ENCODE assay signal across 19 cellular contexts in genomic region chr12:96431067-96431466, GRCh38. TPM values are rescaled to one million over a fixed set of nuclear protein-coding genes. Genes with fewer than 3 reads are reported as not detected.
DNase-seq lines count a peak whose midpoint lies in the region; TF ChIP-seq lines count a peak whose summit lies in the region.
"Had no signal": no experiment of that assay in that cellular context is flagged by ENCODE, and none has a peak within 500 bp of the region (broad histone marks: within the 10 kb centered on the region; RNA-seq: fewer than 3 reads in every experiment).

No MANE protein-coding gene starts in this region.

- H3K36me3 ChIP-seq in Caco-2 (ENCODE audit: control insufficient read depth, insufficient read depth, low read length), result no peaks in the 10 kb centered on the region
- H3K36me3 ChIP-seq in CD4-positive, alpha-beta memory T cell (ENCODE audit: insufficient read depth, low read length), result no peaks in the 10 kb centered on the region
- no peaks in the 10 kb centered on the region for H3K36me3 ChIP-seq in hepatocyte (replicated peaks; ENCODE audit: insufficient read depth, low read depth)
- H3K36me3 ChIP-seq: BLaER1 treated with 17β-estradiol and CSF1 and Interleukin-3, amounts not matched to agents 10 nM and 100 nM had no signal

- H3K9me3 ChIP-seq in Caco-2 (no peaks in the 10 kb centered on the region), hepatocyte (ENCODE audit: low read depth) (no peaks in the 10 kb centered on the region)
- H3K9me3 ChIP-seq in CD4-positive, alpha-beta memory T cell (ENCODE audit: control insufficient read depth in 1 of 2, low read length in 2 of 2), result no peaks in the 10 kb centered on the region
- H3K9me3 ChIP-seq: BLaER1 treated with 17β-estradiol and CSF1 and Interleukin-3, amounts not matched to agents 10 nM and 100 nM had no signal

- no TSS peak for BruUV-seq in Caco-2 (replicated peaks; lab: Mats Ljungman, UMichigan)

- no peak overlapping the region for H3K27ac Mint-ChIP-seq in Caco-2 (ENCODE audit: unreplicated experiment)
- peak overlapping the region; percentile 17 for H3K27ac Mint-ChIP-seq in activated T-helper 2 cell treated with anti-CD3 and anti-CD28 coated beads, Interferon-gamma antibody, Interleukin-2, Interleukin-4, amounts not matched to agents 10 μg/mL and 5 μg/mL and 100 μg/mL, durations not matched to agents 14 hours and 24 hours and 36 hours
- H3K27ac Mint-ChIP-seq in CD4-positive, alpha-beta memory T cell, result peak overlapping the region in 2 of 7 donors; percentile 22 to 30
- H3K27ac Mint-ChIP-seq: H9, IgD-negative memory B cell had no signal

- TF ChIP-seq CTCF in Caco-2 (IDR thresholded peaks at IDR 0.05; ENCODE audit: insufficient read depth in 1 of 2, low read depth in 1 of 2, low read length in 1 of 2, severe bottlenecking in 1 of 2, unreplicated experiment in 1 of 2), result no peak
- TF ChIP-seq CTCF in hepatocyte (IDR thresholded peaks at IDR 0.05; ENCODE audit: poor library complexity), result no peak

- H3K9me2 ChIP-seq in hepatocyte (replicated peaks; ENCODE audit: insufficient read depth), result no peaks in the 10 kb centered on the region

- H4K20me1 ChIP-seq in hepatocyte (ENCODE audit: insufficient read depth, poor library complexity, severe bottlenecking), result no peaks in the 10 kb centered on the region
- H4K20me1 ChIP-seq: BLaER1 treated with 17β-estradiol and CSF1 and Interleukin-3, amounts not matched to agents 10 nM and 100 nM had no signal

- intact Hi-C loops in Caco-2 (cut with micrococcal nuclease; ENCODE audit: unreplicated experiment), result no loop called here
- intact Hi-C loops in activated T-helper 2 cell treated with anti-CD3 and anti-CD28 coated beads, Interferon-gamma antibody, Interleukin-2, Interleukin-4, amounts not matched to agents 10 μg/mL and 5 μg/mL and 100 μg/mL, durations not matched to agents 14 hours and 24 hours and 36 hours (cut with micrococcal nuclease), result no loop called here
- intact Hi-C loops in CD4-positive, alpha-beta memory T cell (cut with micrococcal nuclease), result loop anchor here (5.0 kb wide), 1 partner anchor 56 kb away; the partner anchor contains the start of gene CFAP54

- H3K79me2 ChIP-seq in hepatocyte, result no peaks in the 10 kb centered on the region

- H3K4me1 ChIP-seq in Caco-2 (no peaks in the 10 kb centered on the region; the same call in 1 of the 2 replicates), hepatocyte (ENCODE audit: insufficient read depth) (peaks cover 4% of the 10 kb centered on the region)
- H3K4me1 ChIP-seq in CD4-positive, alpha-beta memory T cell (ENCODE audit: insufficient read depth, low read length), result peaks cover 18% of the 10 kb centered on the region

- H3K27me3 ChIP-seq in Caco-2 (replicated peaks; ENCODE audit: control insufficient read depth, insufficient read depth, low read length) (no peaks in the 10 kb centered on the region), hepatocyte (no peaks in the 10 kb centered on the region)
- H3K27me3 ChIP-seq in CD4-positive, alpha-beta memory T cell (ENCODE audit: insufficient read depth, low read length), result no peaks in the 10 kb centered on the region
- H3K27me3 ChIP-seq: BLaER1 treated with 17β-estradiol and CSF1 and Interleukin-3, amounts not matched to agents 10 nM and 100 nM had no signal

- no peak overlapping the region for H2AFZ ChIP-seq in hepatocyte

- 75% methylated on average over 6 of the region's 6 CpGs for WGBS in hepatocyte (ENCODE audit: low lambda C conversion rate, missing lambda C conversion rate)

- H3K4me1 Mint-ChIP-seq in Caco-2 (ENCODE audit: low read depth, unreplicated experiment), result peaks cover 7% of the 10 kb centered on the region
- H3K4me1 Mint-ChIP-seq in activated T-helper 2 cell treated with anti-CD3 and anti-CD28 coated beads, Interferon-gamma antibody, Interleukin-2, Interleukin-4, amounts not matched to agents 10 μg/mL and 5 μg/mL and 100 μg/mL, durations not matched to agents 14 hours and 24 hours and 36 hours (ENCODE audit: low read depth), result peaks cover 49% of the 10 kb centered on the region
- peaks cover 13 to 36% (median 17%) of the 10 kb centered on the region in 4 donors for H3K4me1 Mint-ChIP-seq in CD4-positive, alpha-beta memory T cell

- H3K4me3 Mint-ChIP-seq in Caco-2 (ENCODE audit: unreplicated experiment), result no peak overlapping the region
- H3K4me3 Mint-ChIP-seq in activated T-helper 2 cell treated with anti-CD3 and anti-CD28 coated beads, Interferon-gamma antibody, Interleukin-2, Interleukin-4, amounts not matched to agents 10 μg/mL and 5 μg/mL and 100 μg/mL, durations not matched to agents 14 hours and 24 hours and 36 hours (ENCODE audit: low read depth), result no peak overlapping the region
- no peak overlapping the region for H3K4me3 Mint-ChIP-seq in CD4-positive, alpha-beta memory T cell
- H3K4me3 Mint-ChIP-seq: H9, IgD-negative memory B cell had no signal

- H3K4me3 ChIP-seq in Caco-2 (ENCODE audit: low read depth, low read length) (no peak overlapping the region), hepatocyte (no peak overlapping the region)
- no peak overlapping the region for H3K4me3 ChIP-seq in CD4-positive, alpha-beta memory T cell (ENCODE audit: low read length in 2 of 2)
- H3K4me3 ChIP-seq: BLaER1 treated with 17β-estradiol and CSF1 and Interleukin-3, amounts not matched to agents 10 nM and 100 nM; SK-N-MC had no signal

- H3K4me2 ChIP-seq in hepatocyte, result no peak overlapping the region
- H3K4me2 ChIP-seq: BLaER1 treated with 17β-estradiol and CSF1 and Interleukin-3, amounts not matched to agents 10 nM and 100 nM had no signal

- POLR2A ChIA-PET in Caco-2 (lab: Charles Lee), result no interaction called here
- POLR2A ChIA-PET in CD4-positive, alpha-beta memory T cell (lab: Charles Lee; ENCODE audit: partially characterized antibody), result interaction anchor here (6.6 kb wide), 1 partner anchor 31 kb away, joined by 39 read pairs; the partner anchor contains the start of gene CDK17

- DNase-seq in Caco-2 (peak; percentile 3 to 60), HK-2 (ENCODE audit: unreplicated experiment) (peak; percentile 45), kidney tubule cell (ENCODE audit: low spot score) (peak; percentile 66), hepatocyte (ENCODE audit: low spot score) (no peak), SIG-M5 (lab: John Stamatoyannopoulos, UW) (no peak)
- DNase-seq in activated T-helper 2 cell treated with anti-CD3 and anti-CD28 coated beads, Interferon-gamma antibody, Interleukin-2, Interleukin-4, amounts not matched to agents 10 μg/mL and 5 μg/mL and 100 μg/mL, durations not matched to agents 14 hours and 24 hours and 36 hours (ENCODE audit: low spot score), result no peak
- no peak for DNase-seq in CD4-positive, alpha-beta memory T cell
- no peak for DNase-seq in activated T-cell treated with anti-CD3 and anti-CD28 coated beads, Interleukin-2, amount 50 U/mL, for 1 hour
- DNase-seq: DMS 273 treated with DMSO at 0.1 percent for 48 hours, H9, Kasumi-1, NCI-H1417, NCI-H187 treated with DMSO at 0.1 percent for 48 hours, NCI-H446, PC-3 had no signal

- no peaks in the 10 kb centered on the region for H3K36me3 Mint-ChIP-seq in Caco-2 (ENCODE audit: insufficient read depth, unreplicated experiment)
- peaks cover 7% of the 10 kb centered on the region for H3K36me3 Mint-ChIP-seq in activated T-helper 2 cell treated with anti-CD3 and anti-CD28 coated beads, Interferon-gamma antibody, Interleukin-2, Interleukin-4, amounts not matched to agents 10 μg/mL and 5 μg/mL and 100 μg/mL, durations not matched to agents 14 hours and 24 hours and 36 hours (ENCODE audit: low read depth)
- no peaks in the 10 kb centered on the region for H3K36me3 Mint-ChIP-seq in CD4-positive, alpha-beta memory T cell
- H3K36me3 Mint-ChIP-seq: IgD-negative memory B cell had no signal

- CTCF ChIA-PET in Caco-2 (lab: Charles Lee), result no interaction called here
- CTCF ChIA-PET in CD4-positive, alpha-beta memory T cell (lab: Charles Lee; ENCODE audit: partially characterized antibody), result interaction anchor here (1.0 to 1.9 kb wide), 4 partner anchors 27 to 216 kb away, joined by 3 to 5 read pairs (median 4); no protein-coding TSS in a partner anchor

- H3K27me3 Mint-ChIP-seq in Caco-2 (ENCODE audit: insufficient read depth, unreplicated experiment), result no peaks in the 10 kb centered on the region
- H3K27me3 Mint-ChIP-seq in activated T-helper 2 cell treated with anti-CD3 and anti-CD28 coated beads, Interferon-gamma antibody, Interleukin-2, Interleukin-4, amounts not matched to agents 10 μg/mL and 5 μg/mL and 100 μg/mL, durations not matched to agents 14 hours and 24 hours and 36 hours (ENCODE audit: low read depth), result no peaks in the 10 kb centered on the region
- no peaks in the 10 kb centered on the region for H3K27me3 Mint-ChIP-seq in CD4-positive, alpha-beta memory T cell
- H3K27me3 Mint-ChIP-seq: IgD-negative memory B cell had no signal

- no peaks in the 10 kb centered on the region for H3K9me3 Mint-ChIP-seq in Caco-2 (ENCODE audit: unreplicated experiment)
- peaks cover 4% of the 10 kb centered on the region for H3K9me3 Mint-ChIP-seq in activated T-helper 2 cell treated with anti-CD3 and anti-CD28 coated beads, Interferon-gamma antibody, Interleukin-2, Interleukin-4, amounts not matched to agents 10 μg/mL and 5 μg/mL and 100 μg/mL, durations not matched to agents 14 hours and 24 hours and 36 hours
- peaks cover 0 to 2% (median 0%) of the 10 kb centered on the region in 8 donors for H3K9me3 Mint-ChIP-seq in CD4-positive, alpha-beta memory T cell
- H3K9me3 Mint-ChIP-seq: H9 had no signal

- H3K27ac ChIP-seq in CD4-positive, alpha-beta memory T cell (ENCODE audit: low read depth, low read length), result no peak overlapping the region
- no peak overlapping the region for H3K27ac ChIP-seq in hepatocyte
- H3K27ac ChIP-seq: BLaER1 treated with 17β-estradiol and CSF1 and Interleukin-3, amounts not matched to agents 10 nM and 100 nM; SK-N-MC had no signal

RNA-seq across cellular contexts. Expression of gene CDK17, which starts 30.8 kb away (rescaled TPM):
- total RNA-seq in Caco-2 (2022), result 11.5 and 11.7 TPM in 2 replicates
- total RNA-seq in activated T-helper 2 cell treated with anti-CD3 and anti-CD28 coated beads, Interferon-gamma antibody, Interleukin-2, Interleukin-4, amounts not matched to agents 10 μg/mL and 5 μg/mL and 100 μg/mL, durations not matched to agents 14 hours and 24 hours and 36 hours, result 34.7 and 37.6 TPM in 2 replicates
- 10 to 100 TPM; 66.9 to 67.4 TPM for total RNA-seq in CD4-positive, alpha-beta memory T cell
- 10 to 100 TPM; 30.5 to 31.5 TPM for polyA plus RNA-seq in CD4-positive, alpha-beta memory T cell
- 33.1 and 33.5 TPM in 2 replicates for total RNA-seq in hepatocyte
- polyA plus RNA-seq in hepatocyte, result 10.6 and 13.8 TPM in 2 replicates

RNA-seq across cellular contexts. Expression of gene CFAP54, which starts 58.3 kb away (rescaled TPM):
- total RNA-seq in Caco-2 (2022), result 0.12 and 0.14 TPM in 2 replicates
- total RNA-seq in activated T-helper 2 cell treated with anti-CD3 and anti-CD28 coated beads, Interferon-gamma antibody, Interleukin-2, Interleukin-4, amounts not matched to agents 10 μg/mL and 5 μg/mL and 100 μg/mL, durations not matched to agents 14 hours and 24 hours and 36 hours, result 0.14 and 0.23 TPM in 2 replicates
- total RNA-seq in CD4-positive, alpha-beta memory T cell, result 1 to 10 TPM in 1 of 2 experiments, under 1 TPM in 1; 0.73 to 1.1 TPM
- polyA plus RNA-seq in CD4-positive, alpha-beta memory T cell, result under 1 TPM; 0.37 to 0.65 TPM
- 0.20 and 0.67 TPM in 2 replicates for total RNA-seq in hepatocyte
- polyA plus RNA-seq in hepatocyte, result 0.30 and 0.64 TPM in 2 replicates
- total RNA-seq: HT-29 had no signal

Comparison
In these comparisons a context has a peak if more than half of its experiments do, and no peak if none do; other contexts are left out.
1. DNase-seq: peak in Caco-2 (2 of 2), HK-2 (single experiment) and kidney tubule cell (single experiment); none in activated T-helper 2 cell treated with anti-CD3 and anti-CD28 coated beads, Interferon-gamma antibody, Interleukin-2, Interleukin-4, amounts not matched to agents 10 μg/mL and 5 μg/mL and 100 μg/mL, durations not matched to agents 14 hours and 24 hours and 36 hours (single experiment), CD4-positive, alpha-beta memory T cell (0 of 5), hepatocyte (single experiment), SIG-M5 (single experiment) and activated T-cell treated with anti-CD3 and anti-CD28 coated beads, Interleukin-2, amount 50 U/mL, for 1 hour (single experiment).